Comparison of ENCODE assay signal across 1 cellular context in genomic region chr1:235160965-235161684, GRCh38.
A peak's percentile ranks its signal among the peaks of the same experiment; 100 is the strongest.
TF ChIP-seq lines count a peak whose summit lies in the region.

RBM34 (minus strand) TSS chr1:235161250; CDS start chr1:235161226, 24 bp downstream.

TF ChIP-seq in K562, 482 proteins besides CTCF, POLR2A, EP300 and RAD21 (continued from another document and continues in another):
- no peak for TF ChIP-seq GTF3C2 (IDR thresholded peaks at IDR 0.05; ENCODE audit: borderline replicate concordance, extremely low read depth, insufficient read length)
- TF ChIP-seq MTA2 (IDR thresholded peaks at IDR 0.05; ENCODE audit: low read depth), result no peak
- peak; percentile 87 for TF ChIP-seq L3MBTL2 (IDR thresholded peaks at IDR 0.05)
- TF ChIP-seq ZBTB40 (IDR thresholded peaks at IDR 0.05), result peak; percentile 94
- TF ChIP-seq ZBTB40 (CRISPR knock-in tag; IDR thresholded peaks at IDR 0.05), result no peak
- TF ChIP-seq PML (IDR thresholded peaks at IDR 0.05; ENCODE audit: low read length), result peak; percentile 96
- TF ChIP-seq PTRF (tag; IDR thresholded peaks at IDR 0.05), result no peak
- TF ChIP-seq ZNF224 (CRISPR knock-in tag; IDR thresholded peaks at IDR 0.05), result no peak
- peak; percentile 77 for TF ChIP-seq ETV1 (tag; conservative IDR thresholded peaks at IDR 0.05; ENCODE audit: low read depth)
- TF ChIP-seq ZNF165 (CRISPR knock-in tag; IDR thresholded peaks at IDR 0.05; ENCODE audit: borderline replicate concordance), result peak; percentile 78; the same call in 1 of the 2 replicates
- no peak for TF ChIP-seq PRPF4 (IDR thresholded peaks at IDR 0.05; ENCODE audit: insufficient read depth, low read depth, low read length, poor library complexity, severe bottlenecking)
- no peak for TF ChIP-seq ZNF121 (CRISPR knock-in tag; conservative IDR thresholded peaks at IDR 0.05)
- TF ChIP-seq TFAM (CRISPR knock-in tag; conservative IDR thresholded peaks at IDR 0.05), result no peak
- 0 out of 2 replicates have a peak, but pooled peaks have one; percentile 4 for TF ChIP-seq JUN (IDR thresholded peaks at IDR 0.05; ENCODE audit: borderline replicate concordance, low read depth, low read length)
- TF ChIP-seq JUN (CRISPR knock-in tag; IDR thresholded peaks at IDR 0.05; ENCODE audit: borderline replicate concordance), result no peak
- peak; percentile 79; the same call in 1 of the 2 replicates for TF ChIP-seq CHCHD3 (CRISPR knock-in tag; IDR thresholded peaks at IDR 0.05)
- peak; percentile 8 to 53; a peak in 1 of 4 replicates for TF ChIP-seq RCOR1 (IDR thresholded peaks at IDR 0.05; ENCODE audit: borderline replicate concordance in 1 of 2, low read depth in 2 of 2, low read length in 2 of 2)
- TF ChIP-seq TGIF2 (CRISPR knock-in tag; IDR thresholded peaks at IDR 0.05), result 0 out of 2 replicates have a peak, but pooled peaks have one; percentile 23
- TF ChIP-seq POLR3G (IDR thresholded peaks at IDR 0.05; ENCODE audit: extremely low read depth, insufficient read length, insufficient replicate concordance), result no peak
- TF ChIP-seq NCOA2 (IDR thresholded peaks at IDR 0.05; ENCODE audit: partially characterized antibody in 2 of 2), result no peak
- no peak for TF ChIP-seq HNRNPK (IDR thresholded peaks at IDR 0.05; ENCODE audit: low read depth, low read length, poor library complexity, severe bottlenecking)
- no peak for TF ChIP-seq ZNF507 (tag; conservative IDR thresholded peaks at IDR 0.05)
- TF ChIP-seq ZNF644 (tag; IDR thresholded peaks at IDR 0.05; ENCODE audit: low read depth), result no peak
- no peak for TF ChIP-seq ZFP91 (CRISPR knock-in tag; IDR thresholded peaks at IDR 0.05)
- no peak for TF ChIP-seq RNF219 (CRISPR knock-in tag; IDR thresholded peaks at IDR 0.05)
- no peak for TF ChIP-seq ID3 (CRISPR knock-in tag; IDR thresholded peaks at IDR 0.05)
- peak; percentile 62; the same call in 1 of the 2 replicates for TF ChIP-seq ID3 (tag; IDR thresholded peaks at IDR 0.05)
- peak; percentile 98 for TF ChIP-seq SP1 (CRISPR knock-in tag; IDR thresholded peaks at IDR 0.05)
- no peak for TF ChIP-seq ZKSCAN3 (CRISPR knock-in tag; IDR thresholded peaks at IDR 0.05)
- TF ChIP-seq HDAC1 (IDR thresholded peaks at IDR 0.05), result peak; percentile 37 to 98; a peak in 3 of 4 replicates
- TF ChIP-seq USF1 (CRISPR knock-in tag; IDR thresholded peaks at IDR 0.05), result no peak; the same call in 1 of the 2 replicates
- TF ChIP-seq E2F1 (CRISPR knock-in tag; IDR thresholded peaks at IDR 0.05), result no peak; the same call in 1 of the 2 replicates
- TF ChIP-seq STAG1 (CRISPR knock-in tag; IDR thresholded peaks at IDR 0.05; ENCODE audit: borderline replicate concordance), result no peak
- TF ChIP-seq SAFB (IDR thresholded peaks at IDR 0.05; ENCODE audit: borderline replicate concordance, low read depth, low read length), result no peak
- no peak for TF ChIP-seq PCBP2 (IDR thresholded peaks at IDR 0.05; ENCODE audit: low read depth, low read length, poor library complexity, severe bottlenecking)
- TF ChIP-seq ZNF639 (CRISPR knock-in tag; conservative IDR thresholded peaks at IDR 0.05 in 1 of 2, IDR thresholded peaks at IDR 0.05 in 1 of 2), result peak in 1 of 2 experiments; percentile 86; a peak in 2 of 4 replicates
- TF ChIP-seq THRAP3 (IDR thresholded peaks at IDR 0.05; ENCODE audit: borderline replicate concordance), result peak; percentile 37; the same call in 1 of the 2 replicates
- TF ChIP-seq TARDBP (IDR thresholded peaks at IDR 0.05), result peak; percentile 48; the same call in 1 of the 2 replicates
- TF ChIP-seq ZNF584 (CRISPR knock-in tag; IDR thresholded peaks at IDR 0.05; ENCODE audit: low read depth), result no peak
- peak; percentile 61 for TF ChIP-seq SOX6 (IDR thresholded peaks at IDR 0.05)
